ENCODE assay signal across 8 cellular contexts in the genomic region with DNA sequence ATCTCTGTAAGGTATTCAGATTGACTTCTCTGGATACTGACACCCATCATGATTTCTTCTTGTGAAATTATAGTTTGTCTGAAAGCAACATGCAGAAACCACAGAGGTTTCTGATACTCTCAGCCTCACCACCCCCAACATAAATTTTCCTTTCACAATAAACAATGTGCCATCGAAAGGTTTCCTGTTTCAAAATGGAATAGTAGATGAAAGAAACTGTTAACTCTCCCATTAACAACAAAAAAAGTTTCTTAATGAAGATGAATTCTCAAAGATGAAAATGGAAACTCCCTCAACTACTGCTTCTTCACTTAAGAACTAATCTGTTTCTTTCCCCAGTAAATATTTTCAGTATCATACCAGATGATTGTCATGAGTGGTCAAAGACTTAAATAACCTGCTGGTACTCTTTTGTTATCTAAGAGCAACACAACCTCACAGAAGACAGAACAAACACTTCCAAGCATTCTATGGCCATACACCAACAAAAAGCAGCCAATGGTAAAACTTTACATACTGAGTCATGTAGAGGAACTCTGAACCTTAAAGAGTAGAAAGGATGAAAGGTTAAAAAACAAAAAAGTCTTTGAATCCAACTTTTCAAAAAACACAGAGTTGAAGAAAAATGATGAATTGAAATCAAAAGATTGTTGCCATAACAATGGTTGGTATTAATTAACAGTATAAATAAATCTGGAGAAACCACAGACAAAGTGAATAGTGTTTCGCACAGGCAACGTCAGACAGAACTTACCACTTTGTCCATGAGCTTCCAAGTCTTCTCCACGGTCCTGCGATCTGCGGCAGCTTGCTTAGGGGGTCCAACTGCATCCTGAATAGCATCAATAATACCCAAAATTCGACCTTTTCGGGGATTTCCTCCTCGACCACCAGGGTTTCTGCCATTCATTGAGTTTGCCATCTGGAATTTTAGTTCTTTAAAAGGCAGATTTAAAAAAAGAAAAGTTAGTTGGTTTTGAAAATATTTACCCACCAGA. TPM values are rescaled to one million over a fixed set of nuclear protein-coding genes. Genes with fewer than 3 reads are reported as not detected.
DNase-seq lines count a peak whose midpoint lies in the region; ATAC-seq, FAIRE-seq and TF ChIP-seq lines count a peak whose summit lies in the region.

No MANE protein-coding gene starts in this region.

- H3K27ac Mint-ChIP-seq in T-helper 1 cell treated with Interleukin-12 subunit alpha and Interleukin-12 subunit beta and Interleukin-4 antibody, amounts not matched to agents 30 μg/mL and 1 μg/mL, for 36 hours = peak overlapping the region; percentile 99

- TF ChIP-seq CTCF in pancreas (IDR thresholded peaks at IDR 0.05) = no peak

- no peaks in the 10 kb centered on the region for H3K27me3 Mint-ChIP-seq in T-helper 1 cell treated with Interleukin-12 subunit alpha and Interleukin-12 subunit beta and Interleukin-4 antibody, amounts not matched to agents 30 μg/mL and 1 μg/mL, for 36 hours (ENCODE audit: low read depth)

- H3K27me3 ChIP-seq in esophagus (ENCODE audit: control insufficient read depth in 1 of 2, insufficient read depth in 2 of 2, low read length in 2 of 2) (no peaks in the 10 kb centered on the region), pancreas (no peaks in the 10 kb centered on the region)

- peak; percentile 22 for DNase-seq in AG20443 (ENCODE audit: low spot score)
- DNase-seq in pancreas = no peak
- no peak for DNase-seq in DMS153 treated with DMSO at 0.1 percent for 48 hours (lab: John Stamatoyannopoulos, UW; ENCODE audit: unreplicated experiment)

- no peaks in the 10 kb centered on the region for H3K9me3 ChIP-seq in esophagus (ENCODE audit: control insufficient read depth in 2 of 2, insufficient read depth in 1 of 2, low read depth in 1 of 2, low read length in 1 of 2)
- no peaks in the 10 kb centered on the region for H3K9me3 ChIP-seq in pancreas

- no peaks in the 10 kb centered on the region for H3K9me3 Mint-ChIP-seq in T-helper 1 cell treated with Interleukin-12 subunit alpha and Interleukin-12 subunit beta and Interleukin-4 antibody, amounts not matched to agents 30 μg/mL and 1 μg/mL, for 36 hours

- H3K27ac ChIP-seq in esophagus (ENCODE audit: low read depth in 2 of 2, low read length in 1 of 2) (peak overlapping the region in 1 of 2 donors; percentile 49), pancreas (peak overlapping the region in 2 of 4 donors; percentile 94 to 95)

- no peaks in the 10 kb centered on the region for H3K36me3 ChIP-seq in esophagus (ENCODE audit: control insufficient read depth in 2 of 2, insufficient read depth in 2 of 2, low read length in 1 of 2)
- no peaks in the 10 kb centered on the region for H3K36me3 ChIP-seq in pancreas

- peak overlapping the region; percentile 37 to 72 for H3K4me3 ChIP-seq in esophagus (ENCODE audit: low read depth in 1 of 2, low read length in 2 of 2)
- peak overlapping the region in 2 of 4 donors; percentile 84 to 92 for H3K4me3 ChIP-seq in pancreas

- peak; percentile 17 for FAIRE-seq in pancreas (lab: Jason Lieb, UNC)

- ATAC-seq in GM18861 (IDR thresholded peaks at IDR 0.05; ENCODE audit: unreplicated experiment) (peak; percentile 31), HG03060 (IDR thresholded peaks at IDR 0.05; ENCODE audit: low read depth, unreplicated experiment) (peak; percentile 22), pancreas (no peak)
- no peak for ATAC-seq in activated CD4-positive, CD25-positive, alpha-beta regulatory T cell treated with anti-CD3 and anti-CD28 coated beads, Interleukin-2, amount 50 U/mL, for 24 hours

- H3K36me3 Mint-ChIP-seq in T-helper 1 cell treated with Interleukin-12 subunit alpha and Interleukin-12 subunit beta and Interleukin-4 antibody, amounts not matched to agents 30 μg/mL and 1 μg/mL, for 36 hours (ENCODE audit: low read depth) = peaks cover 36% of the 10 kb centered on the region

- peak overlapping the region; percentile 96 for H3K4me3 Mint-ChIP-seq in T-helper 1 cell treated with Interleukin-12 subunit alpha and Interleukin-12 subunit beta and Interleukin-4 antibody, amounts not matched to agents 30 μg/mL and 1 μg/mL, for 36 hours

- H3K4me1 Mint-ChIP-seq in T-helper 1 cell treated with Interleukin-12 subunit alpha and Interleukin-12 subunit beta and Interleukin-4 antibody, amounts not matched to agents 30 μg/mL and 1 μg/mL, for 36 hours (ENCODE audit: low read depth) = peaks cover 38% of the 10 kb centered on the region

- intact Hi-C loops in pancreas (cut with DNase I) = no loop called here

- WGBS in esophagus, 2 donors = 26 to 36% methylated on average over 9 of the region's 9 CpGs
- WGBS in pancreas, 2 donors = 45 to 50% methylated on average over 9 of the region's 9 CpGs

- H3K4me1 ChIP-seq in esophagus (ENCODE audit: control insufficient read depth in 2 of 2, insufficient read depth in 2 of 2, low read length in 1 of 2) (no peaks in the 10 kb centered on the region), pancreas (peaks cover 12 to 26% (median 15%) of the 10 kb centered on the region in 3 donors)

RNA-seq across cellular contexts. Expression of gene CBLB, which starts 1.9 kb away (rescaled TPM):
- polyA plus RNA-seq in esophagus (1 to 10 TPM; 3.8 to 4.8 TPM), pancreas (1 to 10 TPM; 5.3 to 9.5 TPM)
- total RNA-seq in pancreas = 10 to 100 TPM in 4 of 6 donors, 1 to 10 TPM in 2; 9.1 to 23.3 (median 12.3) TPM

Comparison
In these comparisons a context has a peak if more than half of its experiments do, and no peak if none do; other contexts are left out.
1. ATAC-seq: peak in GM18861 (single experiment) and HG03060 (single experiment); none in pancreas (0 of 4) and activated CD4-positive, CD25-positive, alpha-beta regulatory T cell treated with anti-CD3 and anti-CD28 coated beads, Interleukin-2, amount 50 U/mL, for 24 hours (0 of 2).